34 cellular contexts compared by ENCODE assay signal in the genomic region with DNA sequence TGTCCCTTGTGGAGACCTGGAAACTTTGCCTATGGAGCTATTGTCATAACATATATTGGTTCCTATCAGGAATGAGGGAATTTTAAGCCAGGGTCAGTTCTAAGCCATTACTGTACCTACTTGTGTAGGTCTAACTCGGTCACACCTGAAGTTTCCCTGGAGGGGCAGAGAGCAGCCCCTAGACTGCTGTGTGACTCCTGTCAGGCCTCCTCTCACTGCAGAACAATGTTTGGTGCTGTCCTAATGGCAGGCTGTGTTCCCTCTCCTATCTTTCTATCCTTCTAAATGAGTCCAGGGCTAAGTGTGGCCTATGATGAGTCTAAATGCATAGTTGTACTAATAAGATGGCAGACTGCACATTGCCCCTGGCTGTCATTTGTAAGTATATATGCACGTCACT. TPM values are rescaled to one million over a fixed set of nuclear protein-coding genes. Genes with fewer than 3 reads are reported as not detected.
"Had no signal": no experiment of that assay in that cellular context is flagged by ENCODE, and none has a peak within 500 bp of the region (broad histone marks: within the 10 kb centered on the region; RNA-seq: fewer than 3 reads in every experiment).

No MANE protein-coding gene starts in this region.

- H2AFZ ChIP-seq: hepatocyte, parathyroid adenoma had no signal

- ATAC-seq: esophagus mucosa; gastroesophageal sphincter; left colon; mucosa of descending colon; natural killer cell treated with Interleukin-12 subunit alpha and Interleukin-12 subunit beta and Interleukin-15 and Interleukin-18, amount 100 ng/mL, for 72 hours; stimulated activated naive B cell treated with anti-CD40 and anti-IgM and Interleukin-4, amounts not matched to agents 10 μg/mL and 1 μg/mL and 100 μg/mL, for 72 hours; stimulated activated naive CD8-positive, alpha-beta T cell treated with anti-CD3 and anti-CD28 coated beads, Interleukin-15, amount 100 ng/mL, for 72 hours had no signal

- H3K27me3 Mint-ChIP-seq: naive B cell; natural killer cell treated with Interleukin-12 subunit alpha and Interleukin-12 subunit beta and Interleukin-15 and Interleukin-18, amount 100 ng/mL, for 72 hours; stimulated activated naive B cell treated with anti-CD40 and anti-IgM and Interleukin-4, amounts not matched to agents 10 μg/mL and 1 μg/mL and 100 μg/mL, for 72 hours; stimulated activated naive CD8-positive, alpha-beta T cell treated with anti-CD3 and anti-CD28 coated beads, Interleukin-15, amount 100 ng/mL, for 72 hours had no signal

- H3K4me1 Mint-ChIP-seq: endodermal cell; naive B cell; neural crest cell; stimulated activated naive CD8-positive, alpha-beta T cell treated with anti-CD3 and anti-CD28 coated beads, Interleukin-15, amount 100 ng/mL, for 72 hours had no signal

- H3K4me3 Mint-ChIP-seq: endodermal cell; mesothelial cell of epicardium; naive B cell; natural killer cell treated with Interleukin-12 subunit alpha and Interleukin-12 subunit beta and Interleukin-15 and Interleukin-18, amount 100 ng/mL, for 72 hours; neural crest cell; stimulated activated naive B cell treated with anti-CD40 and anti-IgM and Interleukin-4, amounts not matched to agents 10 μg/mL and 1 μg/mL and 100 μg/mL, for 72 hours; stimulated activated naive CD8-positive, alpha-beta T cell treated with anti-CD3 and anti-CD28 coated beads, Interleukin-15, amount 100 ng/mL, for 72 hours had no signal

- H3K79me2 ChIP-seq: hepatocyte, parathyroid adenoma had no signal

- H3K27ac ChIP-seq: dorsolateral prefrontal cortex, epithelial cell of prostate, foreskin keratinocyte, gastroesophageal sphincter, heart left ventricle, hepatocyte, neutrophil, parathyroid adenoma, sigmoid colon, spleen, suprapubic skin, transverse colon, upper lobe of right lung, uterus had no signal

- H3K9ac ChIP-seq: parathyroid adenoma had no signal

- DNase-seq: dorsolateral prefrontal cortex; effector CD8-positive, alpha-beta T cell; endodermal cell; foreskin keratinocyte; heart left ventricle; kidney glomerular epithelial cell; left colon; mesenchymal stem cell; mucosa of descending colon; naive B cell; sigmoid colon; spleen; stimulated activated naive B cell treated with anti-CD40 and anti-IgM and Interleukin-4, amounts not matched to agents 10 μg/mL and 1 μg/mL and 100 μg/mL, for 72 hours; stimulated activated naive CD8-positive, alpha-beta T cell treated with anti-CD3 and anti-CD28 coated beads, Interleukin-15, amount 100 ng/mL, for 72 hours; transverse colon; upper lobe of right lung; uterus had no signal

- H3K9me3 ChIP-seq: gastroesophageal sphincter, mucosa of descending colon, neutrophil, sigmoid colon, spleen, suprapubic skin, transverse colon, upper lobe of right lung, uterus had no signal

- H3K4me2 ChIP-seq: hepatocyte had no signal

- H3K36me3 ChIP-seq: gastroesophageal sphincter, heart left ventricle, neutrophil, sigmoid colon, spleen, suprapubic skin, transverse colon, upper lobe of right lung, uterus had no signal

- H3K4me3 ChIP-seq: dorsolateral prefrontal cortex, gastroesophageal sphincter, heart left ventricle, hepatocyte, mucosa of descending colon, sigmoid colon, spleen, suprapubic skin, transverse colon, upper lobe of right lung, uterus had no signal

- H3K4me1 ChIP-seq: foreskin keratinocyte, gastroesophageal sphincter, parathyroid adenoma, sigmoid colon, suprapubic skin, transverse colon, uterus had no signal

- H3K36me3 Mint-ChIP-seq: mesothelial cell of epicardium; naive B cell; natural killer cell treated with Interleukin-12 subunit alpha and Interleukin-12 subunit beta and Interleukin-15 and Interleukin-18, amount 100 ng/mL, for 72 hours; stimulated activated naive B cell treated with anti-CD40 and anti-IgM and Interleukin-4, amounts not matched to agents 10 μg/mL and 1 μg/mL and 100 μg/mL, for 72 hours had no signal

- H3K27ac Mint-ChIP-seq: endodermal cell; mesothelial cell of epicardium; naive B cell; natural killer cell treated with Interleukin-12 subunit alpha and Interleukin-12 subunit beta and Interleukin-15 and Interleukin-18, amount 100 ng/mL, for 72 hours; progenitor cell of endocrine pancreas; stimulated activated naive B cell treated with anti-CD40 and anti-IgM and Interleukin-4, amounts not matched to agents 10 μg/mL and 1 μg/mL and 100 μg/mL, for 72 hours; stimulated activated naive CD8-positive, alpha-beta T cell treated with anti-CD3 and anti-CD28 coated beads, Interleukin-15, amount 100 ng/mL, for 72 hours had no signal

- H3K27me3 ChIP-seq: foreskin keratinocyte, gastroesophageal sphincter, heart left ventricle, hepatocyte, sigmoid colon, suprapubic skin, transverse colon, upper lobe of right lung, uterus had no signal

- H3K9me3 Mint-ChIP-seq: endodermal cell; mesothelial cell of epicardium; neural crest cell; stimulated activated naive B cell treated with anti-CD40 and anti-IgM and Interleukin-4, amounts not matched to agents 10 μg/mL and 1 μg/mL and 100 μg/mL, for 72 hours had no signal

RNA-seq across cellular contexts. Expression of gene MBL2, which starts 14.2 kb away (rescaled TPM):
- total RNA-seq: cerebellum; dorsolateral prefrontal cortex; endodermal cell; esophagus mucosa; fibroblast of lung; foreskin keratinocyte; gastroesophageal sphincter; heart left ventricle; left colon; lower leg skin; lung microvascular endothelial cell; mesothelial cell of epicardium; mucosa of descending colon; natural killer cell treated with Interleukin-12 subunit alpha and Interleukin-12 subunit beta and Interleukin-15 and Interleukin-18, amount 100 ng/mL, for 72 hours; neural crest cell; omental fat pad; progenitor cell of endocrine pancreas; sigmoid colon; skeletal muscle tissue; suprapubic skin; transverse colon; upper lobe of right lung; uterus had no signal
- polyA plus RNA-seq: fibroblast of lung, foreskin keratinocyte, heart left ventricle, sigmoid colon had no signal
